ENCODE assay signal across 1 cellular context in genomic region chr6:35688605-35689322, GRCh38.
TF ChIP-seq lines count a peak whose summit lies in the region.

TSS of gene FKBP5 (minus strand) at chr6:35688915. CDS start at chr6:35642824, 46,091 bp downstream.

TF ChIP-seq in HepG2, 621 proteins besides CTCF, POLR2A, EP300 and RAD21 (continued from another document and continues in another):
- peak; percentile 26; the same call in 1 of the 2 replicates for TF ChIP-seq ATF3 (CRISPR knock-in tag; IDR thresholded peaks at IDR 0.05)
- TF ChIP-seq RELA (CRISPR knock-in tag; IDR thresholded peaks at IDR 0.05), result no peak; the same call in 1 of the 2 replicates
- peak; percentile 66 for TF ChIP-seq HOXA3 (CRISPR knock-in tag; IDR thresholded peaks at IDR 0.05)
- TF ChIP-seq ZKSCAN8 (CRISPR knock-in tag; IDR thresholded peaks at IDR 0.05; ENCODE audit: borderline replicate concordance), result 0 out of 2 replicates have a peak, but pooled peaks have one; percentile 35
- peak; percentile 99 for TF ChIP-seq PATZ1 (CRISPR knock-in tag; IDR thresholded peaks at IDR 0.05)
- TF ChIP-seq KDM4B (CRISPR knock-in tag; IDR thresholded peaks at IDR 0.05), result no peak
- TF ChIP-seq TGIF2 (CRISPR knock-in tag; IDR thresholded peaks at IDR 0.05), result peak; percentile 79
- TF ChIP-seq ZNF614 (CRISPR knock-in tag; IDR thresholded peaks at IDR 0.05; ENCODE audit: borderline replicate concordance), result peak; percentile 76
- TF ChIP-seq MIXL1 (CRISPR knock-in tag; IDR thresholded peaks at IDR 0.05), result peak; percentile 54; the same call in 1 of the 2 replicates
- no peak; the same call in 1 of the 2 replicates for TF ChIP-seq ZBTB38 (CRISPR knock-in tag; IDR thresholded peaks at IDR 0.05)
- no peak for TF ChIP-seq SNRNP70 (IDR thresholded peaks at IDR 0.05; ENCODE audit: low read depth, low read length)
- TF ChIP-seq ZNF530 (CRISPR knock-in tag; IDR thresholded peaks at IDR 0.05; ENCODE audit: low read depth), result no peak
- TF ChIP-seq ZNF773 (CRISPR knock-in tag; IDR thresholded peaks at IDR 0.05; ENCODE audit: borderline replicate concordance), result peak; percentile 20; the same call in 1 of the 2 replicates
- 0 out of 2 replicates have a peak, but pooled peaks have one; percentile 26 for TF ChIP-seq SP5 (CRISPR knock-in tag; IDR thresholded peaks at IDR 0.05; ENCODE audit: borderline replicate concordance, low read depth)
- TF ChIP-seq ZNF713 (CRISPR knock-in tag; IDR thresholded peaks at IDR 0.05), result no peak; the same call in 1 of the 2 replicates
- TF ChIP-seq FLYWCH1 (CRISPR knock-in tag; IDR thresholded peaks at IDR 0.05), result peak; percentile 94; the same call in 1 of the 2 replicates
- TF ChIP-seq RFX5 (IDR thresholded peaks at IDR 0.05; ENCODE audit: low read depth, low read length), result 0 out of 2 replicates have a peak, but pooled peaks have one; percentile 41
- no peak for TF ChIP-seq PAX8 (CRISPR knock-in tag; IDR thresholded peaks at IDR 0.05; ENCODE audit: borderline replicate concordance)
- TF ChIP-seq CERS6 (CRISPR knock-in tag; IDR thresholded peaks at IDR 0.05), result no peak
- peak; percentile 40 for TF ChIP-seq HNF4A (CRISPR knock-in tag; IDR thresholded peaks at IDR 0.05)
- TF ChIP-seq ZNF225 (CRISPR knock-in tag; IDR thresholded peaks at IDR 0.05), result no peak
- TF ChIP-seq SMARCE1 (IDR thresholded peaks at IDR 0.05; ENCODE audit: borderline replicate concordance), result no peak
- TF ChIP-seq RBAK (CRISPR knock-in tag; IDR thresholded peaks at IDR 0.05), result no peak
- no peak for TF ChIP-seq ZNF33A (CRISPR knock-in tag; IDR thresholded peaks at IDR 0.05; ENCODE audit: borderline replicate concordance)
- peak; percentile 63; the same call in 1 of the 2 replicates for TF ChIP-seq ZMAT3 (CRISPR knock-in tag; conservative IDR thresholded peaks at IDR 0.05)
- no peak for TF ChIP-seq MTA3 (CRISPR knock-in tag; IDR thresholded peaks at IDR 0.05)
- no peak for TF ChIP-seq ZNF550 (CRISPR knock-in tag; IDR thresholded peaks at IDR 0.05; ENCODE audit: borderline replicate concordance)
- TF ChIP-seq FOXJ3 (CRISPR knock-in tag; IDR thresholded peaks at IDR 0.05; ENCODE audit: borderline replicate concordance), result no peak
- peak; percentile 48; the same call in 1 of the 2 replicates for TF ChIP-seq MLX (CRISPR knock-in tag; IDR thresholded peaks at IDR 0.05)
- no peak for TF ChIP-seq ZBTB21 (CRISPR knock-in tag; IDR thresholded peaks at IDR 0.05)
- TF ChIP-seq ZBTB43 (CRISPR knock-in tag; conservative IDR thresholded peaks at IDR 0.05), result no peak; the same call in 1 of the 2 replicates
- no peak for TF ChIP-seq DMTF1 (CRISPR knock-in tag; IDR thresholded peaks at IDR 0.05)
- peak; percentile 62 for TF ChIP-seq GMEB1 (CRISPR knock-in tag; IDR thresholded peaks at IDR 0.05; ENCODE audit: borderline replicate concordance)
- no peak for TF ChIP-seq HOXA9 (CRISPR knock-in tag; IDR thresholded peaks at IDR 0.05; ENCODE audit: borderline replicate concordance)
- no peak for TF ChIP-seq AHR (CRISPR knock-in tag; IDR thresholded peaks at IDR 0.05)
- TF ChIP-seq ZBTB20 (CRISPR knock-in tag; IDR thresholded peaks at IDR 0.05; ENCODE audit: borderline replicate concordance, low read depth), result no peak
- peak; percentile 95; the same call in 1 of the 2 replicates for TF ChIP-seq ZNF44 (CRISPR knock-in tag; IDR thresholded peaks at IDR 0.05)
- TF ChIP-seq ZNF10 (CRISPR knock-in tag; IDR thresholded peaks at IDR 0.05; ENCODE audit: borderline replicate concordance, low read depth), result no peak
- peak; percentile 55 for TF ChIP-seq POLR2AphosphoS5 (IDR thresholded peaks at IDR 0.05; ENCODE audit: low read depth, low read length)
- no peak for TF ChIP-seq SMARCC2 (IDR thresholded peaks at IDR 0.05)
- no peak; the same call in 1 of the 2 replicates for TF ChIP-seq ZNF160 (CRISPR knock-in tag; IDR thresholded peaks at IDR 0.05)
- peak; percentile 66; the same call in 1 of the 2 replicates for TF ChIP-seq MIER2 (CRISPR knock-in tag; IDR thresholded peaks at IDR 0.05)
- TF ChIP-seq MLXIP (CRISPR knock-in tag; IDR thresholded peaks at IDR 0.05; ENCODE audit: borderline replicate concordance), result 0 out of 2 replicates have a peak, but pooled peaks have one; percentile 21
- TF ChIP-seq RFXAP (CRISPR knock-in tag; IDR thresholded peaks at IDR 0.05; ENCODE audit: borderline replicate concordance), result peak; percentile 48; the same call in 1 of the 2 replicates
- peak; percentile 90 for TF ChIP-seq NFYB (CRISPR knock-in tag; IDR thresholded peaks at IDR 0.05)
- peak; percentile 80 for TF ChIP-seq ZGPAT (CRISPR knock-in tag; IDR thresholded peaks at IDR 0.05)
- no peak for TF ChIP-seq ELK4 (CRISPR knock-in tag; IDR thresholded peaks at IDR 0.05; ENCODE audit: borderline replicate concordance)
- peak; percentile 74; the same call in 1 of the 2 replicates for TF ChIP-seq CHD4 (IDR thresholded peaks at IDR 0.05; ENCODE audit: borderline replicate concordance, low read length)
